Comparison of ENCODE assay signal across 8 cellular contexts in genomic region chr1:40709100-40709801, GRCh38. TPM values are rescaled to one million over a fixed set of nuclear protein-coding genes. Genes with fewer than 3 reads are reported as not detected.
DNase-seq lines count a peak whose midpoint lies in the region; ATAC-seq lines count a peak whose summit lies in the region.

No MANE protein-coding gene starts in this region.

- DNase-seq in AG08396 (ENCODE audit: low spot score) (peak; percentile 81), NCI-H524 treated with DMSO at 0.1 percent for 48 hours (lab: John Stamatoyannopoulos, UW) (peak; percentile 88), dermis blood vessel endothelial cell (peak; percentile 98), left lobe of liver (ENCODE audit: low spot score) (peak; percentile 87)
- DNase-seq in activated CD4-positive, alpha-beta T cell treated with anti-CD3 and anti-CD28 coated beads, Interleukin-2, amount 50 U/mL, for 1 hour: peak; percentile 57
- peak; percentile 56 for DNase-seq in stimulated activated CD4-positive, alpha-beta T cell treated with anti-CD3 and anti-CD28 coated beads, Interleukin-2, amount 100 ng/mL, for 4 hours (ENCODE audit: low read depth)

- peak; percentile 88 for ATAC-seq in GM19043 (IDR thresholded peaks at IDR 0.05; ENCODE audit: low read depth, unreplicated experiment)
- ATAC-seq in HG03342 (IDR thresholded peaks at IDR 0.05; ENCODE audit: unreplicated experiment): peak; percentile 89
- peak; percentile 93 for ATAC-seq in left lobe of liver

RNA-seq across cellular contexts. Expression of gene NFYC, which starts 17.7 kb away (rescaled TPM):
- total RNA-seq in dermis blood vessel endothelial cell (19.2 and 29.5 TPM in 2 replicates), left lobe of liver (26.8 TPM)

RNA-seq across cellular contexts. Expression of gene RIMS3, which starts 43.8 kb away (rescaled TPM):
- total RNA-seq in dermis blood vessel endothelial cell (0.28 and 0.34 TPM in 2 replicates), left lobe of liver (1.0 TPM)

Comparison
In these comparisons a context has a peak if more than half of its experiments do, and no peak if none do; other contexts are left out.
1. Peak in every context shown above with its lines: DNase-seq and ATAC-seq.